ENCODE assay signal across 8 cellular contexts in genomic region chr9:124415102-124415851, GRCh38. TPM values are rescaled to one million over a fixed set of nuclear protein-coding genes. Genes with fewer than 3 reads are reported as not detected.
DNase-seq lines count a peak whose midpoint lies in the region; ATAC-seq and TF ChIP-seq lines count a peak whose summit lies in the region.

TSS of gene PSMB7 (minus strand) at chr9:124415442. CDS start at chr9:124415425, 17 bp downstream.

- H3K9ac ChIP-seq in SU-DHL-6 (ENCODE audit: low read length) (peak within 1 kb of the TSS; percentile 67), parathyroid adenoma (peak within 1 kb of the TSS; percentile 92)

- in situ Hi-C loops in transverse colon (cut with MboI; ENCODE audit: low pct_ligation_motif_present in 1 of 4, low pct_unique_long_range_greater_than_20kb in 1 of 4, low sequenced_read_pairs in 3 of 4) = loop anchor here in 1 of 4 donors (10.0 kb wide), 1 partner anchor 120 kb away; no protein-coding TSS in a partner anchor

- H3K9me2 ChIP-seq in SU-DHL-6 (replicated peaks; ENCODE audit: insufficient read depth, low read length) = no peaks in the 10 kb centered on the region

- H3K27ac ChIP-seq in SU-DHL-6 (ENCODE audit: low read depth, low read length) (no peak within 1 kb of the TSS), parathyroid adenoma (peak within 1 kb of the TSS; percentile 47), transverse colon (peak within 1 kb of the TSS; percentile 42 to 80 (median 71))

- peak; percentile 94 for DNase-seq in NCI-H1105 treated with DMSO at 0.1 percent for 48 hours (lab: John Stamatoyannopoulos, UW)
- peak; percentile 95 for DNase-seq in activated naive CD8-positive, alpha-beta T cell treated with anti-CD3 and anti-CD28 coated beads, Interleukin-2, amount 50 U/mL, for 16 hours (ENCODE audit: low read depth, low spot score)
- peak; percentile 97 for DNase-seq in Right ventricle myocardium superior
- DNase-seq in transverse colon = peak; percentile 98

- ATAC-seq in HG02642 (IDR thresholded peaks at IDR 0.05; ENCODE audit: poor library complexity, unreplicated experiment) (peak; percentile 95), Right ventricle myocardium superior (ENCODE audit: poor library complexity) (peak; percentile 96)

- intact Hi-C loops in Right ventricle myocardium superior (cut with DNase I) = no loop called here
- intact Hi-C loops in transverse colon (cut with DNase I; ENCODE audit: low total_unique reads) = no loop called here

- H3K27me3 ChIP-seq in SU-DHL-6 (ENCODE audit: low read length) (no peaks in the 10 kb centered on the region), parathyroid adenoma (ENCODE audit: control insufficient read depth, insufficient read depth, low read length) (no peaks in the 10 kb centered on the region), transverse colon (no peaks in the 10 kb centered on the region)

- H2AFZ ChIP-seq in SU-DHL-6 (ENCODE audit: low read depth, low read length, severe bottlenecking) (peak within 1 kb of the TSS; percentile 99), parathyroid adenoma (peak within 1 kb of the TSS; percentile 83)

- H3K36me3 ChIP-seq in SU-DHL-6 (ENCODE audit: low read length) (peaks cover 22% of the 10 kb centered on the region), parathyroid adenoma (ENCODE audit: control insufficient read depth, insufficient read depth, low read length) (no peaks in the 10 kb centered on the region), transverse colon (peaks cover 0 to 33% (median 15%) of the 10 kb centered on the region in 4 donors)

- H3K9me3 ChIP-seq in SU-DHL-6 (ENCODE audit: insufficient read depth, low read length) (0 out of 2 replicates have a peak, but pooled peaks cover 5% of the 10 kb centered on the region), parathyroid adenoma (ENCODE audit: control insufficient read depth, low read length) (no peaks in the 10 kb centered on the region), transverse colon (no peaks in the 10 kb centered on the region)

- no peak for TF ChIP-seq EP300 in transverse colon (IDR thresholded peaks at IDR 0.05; ENCODE audit: low read depth)

- no peaks in the 10 kb centered on the region for H4K20me1 ChIP-seq in SU-DHL-6 (ENCODE audit: low read depth, low read length)

- 0 to 5% methylated on average over 16 to 41 of the region's 41 CpGs for WGBS in transverse colon (ENCODE audit: low coverage in 1 of 2), 2 donors

- H3K79me2 ChIP-seq in SU-DHL-6 (ENCODE audit: insufficient read depth, low read length) (peaks cover 19% of the 10 kb centered on the region), parathyroid adenoma (peaks cover 5% of the 10 kb centered on the region)

- TF ChIP-seq CTCF in GM12801 (IDR thresholded peaks at IDR 0.05; ENCODE audit: extremely low read depth, insufficient read length) = peak; percentile 31
- peak; percentile 75 for TF ChIP-seq CTCF in SU-DHL-6 (IDR thresholded peaks at IDR 0.05; ENCODE audit: insufficient read depth, low read length, poor library complexity, severe bottlenecking)
- peak; percentile 64 for TF ChIP-seq CTCF in parathyroid adenoma (IDR thresholded peaks at IDR 0.05)
- TF ChIP-seq CTCF in transverse colon (IDR thresholded peaks at IDR 0.05) = peak; percentile 79 to 92 (median 82)

- TF ChIP-seq POLR2A in transverse colon (IDR thresholded peaks at IDR 0.05) = peak; percentile 56

- H3K4me3 ChIP-seq in SU-DHL-6 (ENCODE audit: insufficient read depth, low read length, poor library complexity, severe bottlenecking) (peak within 1 kb of the TSS; percentile 87), parathyroid adenoma (ENCODE audit: low read depth, low read length) (peak within 1 kb of the TSS; percentile 97), transverse colon (peak within 1 kb of the TSS; percentile 67 to 94 (median 81))

- H3F3A ChIP-seq in SU-DHL-6 (ENCODE audit: insufficient read depth) = no peaks in the 10 kb centered on the region

- H3K4me1 ChIP-seq in parathyroid adenoma (peaks cover 4% of the 10 kb centered on the region), transverse colon (peaks cover 0 to 12% (median 10%) of the 10 kb centered on the region in 4 donors)

- H3K4me2 ChIP-seq in SU-DHL-6 (ENCODE audit: low read depth, low read length, poor library complexity, severe bottlenecking) = peak within 1 kb of the TSS; percentile 72
- peak within 1 kb of the TSS; percentile 86 for H3K4me2 ChIP-seq in parathyroid adenoma (ENCODE audit: low read length)

RNA-seq across cellular contexts. Expression of gene PSMB7, which starts in this region (rescaled TPM):
- 172 TPM for total RNA-seq in Right ventricle myocardium superior
- total RNA-seq in transverse colon = 100 to 1,000 TPM in 1 of 4 donors, 10 to 100 TPM in 3; 11.6 to 136 (median 51.6) TPM

Comparison
In these comparisons a context has a peak if more than half of its experiments do, and no peak if none do; other contexts are left out.
1. CTCF ChIP-seq: peak in every context shown above with its lines; median percentile 82 in transverse colon; 75 in SU-DHL-6; 64 in parathyroid adenoma; 31 in GM12801.